Comparison of ENCODE assay signal across 12 cellular contexts in the genomic region with DNA sequence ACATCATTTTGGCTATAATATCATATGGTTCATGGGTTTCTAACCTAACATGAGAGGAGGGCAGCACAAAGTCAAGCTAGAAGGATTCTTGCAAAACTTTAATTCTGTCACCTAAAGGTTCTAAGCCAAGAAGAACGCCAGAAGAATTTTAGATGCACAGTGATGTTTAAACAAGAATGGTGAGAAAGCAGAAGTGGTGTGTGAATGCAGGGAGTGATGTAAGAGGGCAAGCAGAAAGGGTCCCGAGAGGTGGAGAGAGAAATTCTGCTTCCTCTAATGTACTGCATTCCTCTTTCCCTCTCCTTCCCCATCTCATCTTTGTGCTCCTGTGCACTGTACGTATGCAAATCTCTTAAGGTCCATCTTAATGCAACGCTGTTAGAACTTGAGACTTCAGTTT. TPM values are rescaled to one million over a fixed set of nuclear protein-coding genes. Genes with fewer than 3 reads are reported as not detected.
DNase-seq lines count a peak whose midpoint lies in the region; ATAC-seq, FAIRE-seq and TF ChIP-seq lines count a peak whose summit lies in the region.
"Had no signal": no experiment of that assay in that cellular context is flagged by ENCODE, and none has a peak within 500 bp of the region (broad histone marks: within the 10 kb centered on the region; RNA-seq: fewer than 3 reads in every experiment).

No MANE protein-coding gene starts in this region.

- H3K27me3 Mint-ChIP-seq in natural killer cell (ENCODE audit: low read depth in 2 of 2), result no peaks in the 10 kb centered on the region
- no peaks in the 10 kb centered on the region for H3K27me3 Mint-ChIP-seq in natural killer cell treated with Interleukin-12 subunit alpha and Interleukin-12 subunit beta and Interleukin-15 and Interleukin-18, amount 100 ng/mL, for 72 hours

- H3K4me1 Mint-ChIP-seq in natural killer cell, result peaks cover 38 to 40% of the 10 kb centered on the region in 2 donors
- H3K4me1 Mint-ChIP-seq in natural killer cell treated with Interleukin-12 subunit alpha and Interleukin-12 subunit beta and Interleukin-15 and Interleukin-18, amount 100 ng/mL, for 72 hours (ENCODE audit: low read depth in 2 of 2), result peaks cover 19 to 36% of the 10 kb centered on the region in 2 donors

- H3K9ac ChIP-seq in OCI-LY1 (ENCODE audit: low read length) (peak overlapping the region; percentile 28; the same call in 1 of the 2 replicates), K562 (ENCODE audit: insufficient read depth in 1 of 2, low read depth in 2 of 2, low read length in 2 of 2) (peak overlapping the region in 1 of 2 experiments; percentile 91; a peak in 2 of 4 replicates)

- H3K4me1 ChIP-seq in OCI-LY1 (ENCODE audit: insufficient read depth, low read length, severe bottlenecking) (peaks cover 47% of the 10 kb centered on the region), K562 (replicated peaks in 1 of 2; ENCODE audit: control insufficient read depth in 2 of 2, insufficient read depth in 2 of 2, low read length in 2 of 2) (peaks cover 8 to 16% of the 10 kb centered on the region in 2 experiments)

- peak overlapping the region; percentile 98 for H3K4me2 ChIP-seq in OCI-LY1 (ENCODE audit: low read length)
- peak overlapping the region; percentile 49 for H3K4me2 ChIP-seq in K562 (ENCODE audit: insufficient read depth, low read length)

- no peak for TF ChIP-seq EP300 in K562 (IDR thresholded peaks at IDR 0.05; ENCODE audit: low read length)

- CTCF ChIA-PET in K562 (lab: Yijun Ruan, JAX; ENCODE audit: low intra/inter-chr PET ratio), result interaction anchor here (0.5 to 2.9 kb wide), 12 partner anchors 19 to 867 kb away, joined by 3 to 36 read pairs (median 7); no protein-coding TSS in a partner anchor

- BruUV-seq in K562 (replicated peaks; lab: Mats Ljungman, UMichigan), result no TSS peak

- H3K27ac Mint-ChIP-seq in natural killer cell, result peak overlapping the region; percentile 98
- peak overlapping the region in 1 of 2 donors; percentile 95 for H3K27ac Mint-ChIP-seq in natural killer cell treated with Interleukin-12 subunit alpha and Interleukin-12 subunit beta and Interleukin-15 and Interleukin-18, amount 100 ng/mL, for 72 hours

- H3K9me2 ChIP-seq in OCI-LY1 (ENCODE audit: low read depth, low read length), result no peaks in the 10 kb centered on the region

- no peaks in the 10 kb centered on the region for H3K36me3 ChIP-seq in OCI-LY1 (ENCODE audit: insufficient read depth, low read length)
- H3K36me3 ChIP-seq in K562 (ENCODE audit: control insufficient read depth, insufficient read depth, low read length), result peaks cover 36% of the 10 kb centered on the region

- no peaks in the 10 kb centered on the region for H3F3A ChIP-seq in OCI-LY1 (ENCODE audit: insufficient read depth, low read length)

- no peaks in the 10 kb centered on the region for H4K20me1 ChIP-seq in OCI-LY1 (ENCODE audit: insufficient read depth, low read length)
- no peaks in the 10 kb centered on the region for H4K20me1 ChIP-seq in K562 (replicated peaks; ENCODE audit: control insufficient read depth, insufficient read depth, low read length)

- intact Hi-C loops in natural killer cell (cut with micrococcal nuclease), result loop anchor here (5.0 kb wide), 1 partner anchor 183 kb away; no protein-coding TSS in a partner anchor
- intact Hi-C loops in K562 (cut with micrococcal nuclease), result loop anchor here (5.0 kb wide), 1 partner anchor 123 kb away; no protein-coding TSS in a partner anchor

- in situ Hi-C loops in K562 (cut with MboI), result loop anchor here (5.0 to 25.0 kb wide), 3 partner anchors 63 to 863 kb away; partner anchors contain the start of genes ANKS6 and TBC1D2

- H3K9me3 ChIP-seq in OCI-LY1 (ENCODE audit: low read length) (no peaks in the 10 kb centered on the region), K562 (replicated peaks; ENCODE audit: control insufficient read depth, insufficient read depth, low read depth, low read length) (0 out of 2 replicates have a peak, but pooled peaks cover 2% of the 10 kb centered on the region)

- ATAC-seq in natural killer cell (no peak), K562 (no peak), HG02610 (IDR thresholded peaks at IDR 0.05; ENCODE audit: unreplicated experiment) (no peak)
- ATAC-seq in natural killer cell treated with Interleukin-12 subunit alpha and Interleukin-12 subunit beta and Interleukin-15 and Interleukin-18, amount 100 ng/mL, for 72 hours, result no peak

- POLR2A ChIA-PET in K562 (lab: Yijun Ruan, JAX), result interaction anchor here (0.9 to 5.8 kb wide), 4 partner anchors 17 to 122 kb away, joined by 3 to 33 read pairs (median 20); no protein-coding TSS in a partner anchor

- TF ChIP-seq POLR2A in K562 (conservative IDR thresholded peaks at IDR 0.05), result no peak

- H3K79me2 ChIP-seq in OCI-LY1 (ENCODE audit: insufficient read depth, low read length) (no peaks in the 10 kb centered on the region), K562 (ENCODE audit: control insufficient read depth, insufficient read depth, low read length) (peaks cover 58% of the 10 kb centered on the region)

- DNase-seq in natural killer cell (no peak), K562 (ENCODE audit: extremely low read depth in 1 of 4, low spot score in 3 of 4) (no peak), amniotic stem cell (lab: John Stamatoyannopoulos, UW) (no peak), DMS 273 (lab: John Stamatoyannopoulos, UW; ENCODE audit: unreplicated experiment) (no peak), DMS 273 treated with DMSO at 0.1 percent for 48 hours (lab: John Stamatoyannopoulos, UW) (no peak)
- DNase-seq in natural killer cell treated with Interleukin-12 subunit alpha and Interleukin-12 subunit beta and Interleukin-15 and Interleukin-18, amount 100 ng/mL, for 72 hours (ENCODE audit: low spot score), result no peak

- 30% methylated on average over 4 of the region's 4 CpGs for WGBS in K562 (ENCODE audit: insufficient coverage, low coverage, missing lambda C conversion rate)

- TF ChIP-seq RAD21 in K562 (CRISPR knock-in tag; conservative IDR thresholded peaks at IDR 0.05 in 1 of 2, IDR thresholded peaks at IDR 0.05 in 1 of 2), result no peak

- no peaks in the 10 kb centered on the region for H3K36me3 Mint-ChIP-seq in natural killer cell
- H3K36me3 Mint-ChIP-seq in natural killer cell treated with Interleukin-12 subunit alpha and Interleukin-12 subunit beta and Interleukin-15 and Interleukin-18, amount 100 ng/mL, for 72 hours, result no peaks in the 10 kb centered on the region

- H3K27me3 ChIP-seq in OCI-LY1 (ENCODE audit: insufficient read depth, low read length) (no peaks in the 10 kb centered on the region), K562 (ENCODE audit: control insufficient read depth in 2 of 2, insufficient read depth in 2 of 2, low read length in 2 of 2) (no peaks in the 10 kb centered on the region)

- TF ChIP-seq CTCF in natural killer cell (IDR thresholded peaks at IDR 0.05) (no peak), OCI-LY1 (IDR thresholded peaks at IDR 0.05; ENCODE audit: low read length) (no peak), K562 (IDR thresholded peaks at IDR 0.05 in 2 of 3, conservative IDR thresholded peaks at IDR 0.05 in 1 of 3; ENCODE audit: insufficient read depth in 2 of 3, low read depth in 1 of 3, low read length in 3 of 3) (no peak)

- H3K27ac ChIP-seq in OCI-LY1 (ENCODE audit: low read depth, low read length, poor library complexity, severe bottlenecking) (no peak overlapping the region), K562 (ENCODE audit: extremely low read depth, low read depth, low read length) (peak overlapping the region; percentile 96)

- no peak for FAIRE-seq in K562 (lab: Jason Lieb, UNC)

- H2AFZ ChIP-seq in OCI-LY1 (ENCODE audit: low read length) (no peak overlapping the region; the same call in 1 of the 2 replicates), K562 (ENCODE audit: low read depth, low read length) (peak overlapping the region; percentile 98)

- H3K4me3 Mint-ChIP-seq in natural killer cell, result no peak overlapping the region
- H3K4me3 Mint-ChIP-seq in natural killer cell treated with Interleukin-12 subunit alpha and Interleukin-12 subunit beta and Interleukin-15 and Interleukin-18, amount 100 ng/mL, for 72 hours, result no peak overlapping the region

- H3K9me1 ChIP-seq in K562 (ENCODE audit: control insufficient read depth, insufficient read depth, low read length), result no peaks in the 10 kb centered on the region

- H3K4me3 ChIP-seq in OCI-LY1 (ENCODE audit: low read depth, low read length, poor library complexity, severe bottlenecking), result no peak overlapping the region
- H3K4me3 ChIP-seq in K562, result no peak overlapping the region
- H3K4me3 ChIP-seq: lung had no signal

- no peaks in the 10 kb centered on the region for H3K9me3 Mint-ChIP-seq in natural killer cell
- H3K9me3 Mint-ChIP-seq in natural killer cell treated with Interleukin-12 subunit alpha and Interleukin-12 subunit beta and Interleukin-15 and Interleukin-18, amount 100 ng/mL, for 72 hours, result no peaks in the 10 kb centered on the region

RNA-seq across cellular contexts. Expression of gene TRMO, which starts 2.1 kb away (rescaled TPM):
- total RNA-seq in natural killer cell, result 10 to 100 TPM; 26.6 to 35.1 (median 31.2) TPM
- total RNA-seq in natural killer cell treated with Interleukin-12 subunit alpha and Interleukin-12 subunit beta and Interleukin-15 and Interleukin-18, amount 100 ng/mL, for 72 hours, result 10 to 100 TPM; 13.8 to 18.2 TPM
- 9.3 and 20.1 TPM in 2 replicates for total RNA-seq in K562 (2011; cell fraction: chromatin; rRNA removed; ENCODE audit: low replicate concordance)
- 6.6 and 6.7 TPM in 2 replicates for total RNA-seq in K562 (2011; cell fraction: nucleolus; rRNA removed)
- 8.8 and 9.2 TPM in 2 replicates for total RNA-seq in K562 (2011; cell fraction: nucleoplasm; rRNA removed)
- total RNA-seq in K562 (2014; rRNA removed), result 16.2 and 16.7 TPM in 2 replicates
- total RNA-seq in K562 (2014; rRNA removed; fragmentation: Illumina TruSeq; extraction: Trizol), result 16.2 and 18.4 TPM in 2 replicates
- 22.4 and 22.9 TPM in 2 replicates for total RNA-seq in K562 (2015; rRNA removed; fragmentation: Illumina TruSeq; extraction: Trizol)
- total RNA-seq in K562 (2021), result 12.2 and 12.5 TPM in 2 replicates
- polyA plus RNA-seq in K562 (2011; rRNA removed), result 14.2 and 16.3 TPM in 2 replicates
- polyA plus RNA-seq in K562 (2011; cell fraction: cytosol; rRNA removed), result 8.2 and 12.4 TPM in 2 replicates
- polyA plus RNA-seq in K562 (2011; cell fraction: nucleus; rRNA removed), result 10.3 and 14.4 TPM in 2 replicates
- 8.9 and 10.4 TPM in 2 replicates for polyA plus RNA-seq in K562 (2012)
- polyA plus RNA-seq in K562 (2014; fragmentation: Illumina TruSeq; extraction: Trizol), result 17.2 and 20.0 TPM in 2 replicates
- polyA plus RNA-seq in K562 (2014; fragmentation: Nextera tagmentation; extraction: Ambion mirVana), result 10 to 100 TPM in 1 of 2 experiments, 1 to 10 TPM in 1; 5.6 to 12.8 TPM
- 17.2 and 18.4 TPM in 2 replicates for polyA plus RNA-seq in K562 (2014; rRNA removed)
- 23.2 and 23.8 TPM in 2 replicates for polyA minus RNA-seq in K562 (2011; rRNA and poly(A)+ RNA removed)
- 5.8 and 8.6 TPM in 2 replicates for polyA minus RNA-seq in K562 (2011; cell fraction: cytosol; rRNA and poly(A)+ RNA removed)
- 5.1 and 8.1 TPM in 2 replicates for polyA minus RNA-seq in K562 (2011; cell fraction: nucleus; rRNA and poly(A)+ RNA removed)

RNA-seq across cellular contexts. Expression of gene HEMGN, which starts 13.6 kb away (rescaled TPM):
- total RNA-seq in natural killer cell (under 1 TPM; 0.47 to 0.75 (median 0.75) TPM), K562 (2014; rRNA removed) (107 and 116 TPM in 2 replicates), K562 (2014; rRNA removed; fragmentation: Illumina TruSeq; extraction: Trizol) (182 and 209 TPM in 2 replicates), K562 (2015; rRNA removed; fragmentation: Illumina TruSeq; extraction: Trizol) (54.3 and 56.3 TPM in 2 replicates), K562 (2021) (101 and 104 TPM in 2 replicates)
- total RNA-seq in natural killer cell treated with Interleukin-12 subunit alpha and Interleukin-12 subunit beta and Interleukin-15 and Interleukin-18, amount 100 ng/mL, for 72 hours, result not detected
- total RNA-seq in K562 (2011; cell fraction: chromatin; rRNA removed; ENCODE audit: low replicate concordance), result 11.3 and 87.8 TPM in 2 replicates
- 10.7 and 21.2 TPM in 2 replicates for total RNA-seq in K562 (2011; cell fraction: nucleolus; rRNA removed)
- 28.6 and 33.8 TPM in 2 replicates for total RNA-seq in K562 (2011; cell fraction: nucleoplasm; rRNA removed)
- polyA plus RNA-seq in K562 (2011; rRNA removed) (104 and 197 TPM in 2 replicates), K562 (2014; fragmentation: Illumina TruSeq; extraction: Trizol) (183 and 258 TPM in 2 replicates), K562 (2014; fragmentation: Nextera tagmentation; extraction: Ambion mirVana) (100 to 1,000 TPM; 110 to 156 TPM), K562 (2014; rRNA removed) (124 and 137 TPM in 2 replicates)
- polyA plus RNA-seq in K562 (2011; cell fraction: cytosol; rRNA removed), result 25.0 and 35.1 TPM in 2 replicates
- 20.7 and 23.5 TPM in 2 replicates for polyA plus RNA-seq in K562 (2011; cell fraction: nucleus; rRNA removed)
- 22.3 and 42.9 TPM in 2 replicates for polyA plus RNA-seq in K562 (2012)
- 106 and 117 TPM in 2 replicates for polyA minus RNA-seq in K562 (2011; rRNA and poly(A)+ RNA removed)
- 22.3 and 41.9 TPM in 2 replicates for polyA minus RNA-seq in K562 (2011; cell fraction: cytosol; rRNA and poly(A)+ RNA removed)
- 10.1 and 16.6 TPM in 2 replicates for polyA minus RNA-seq in K562 (2011; cell fraction: nucleus; rRNA and poly(A)+ RNA removed)
- total RNA-seq: fibroblast of villous mesenchyme, osteocyte, RPMI7951 had no signal

RNA-seq across cellular contexts. Expression of gene ANP32B, which starts 58.8 kb away (rescaled TPM):
- total RNA-seq in natural killer cell, result 100 to 1,000 TPM in 2 of 3 donors, 10 to 100 TPM in 1; 89.9 to 107 (median 100) TPM
- total RNA-seq in natural killer cell treated with Interleukin-12 subunit alpha and Interleukin-12 subunit beta and Interleukin-15 and Interleukin-18, amount 100 ng/mL, for 72 hours, result 100 to 1,000 TPM; 160 to 345 TPM
- 103 and 181 TPM in 2 replicates for total RNA-seq in K562 (2011; cell fraction: chromatin; rRNA removed; ENCODE audit: low replicate concordance)
- 53.9 and 79.2 TPM in 2 replicates for total RNA-seq in K562 (2011; cell fraction: nucleolus; rRNA removed)
- 96.2 and 106 TPM in 2 replicates for total RNA-seq in K562 (2011; cell fraction: nucleoplasm; rRNA removed)
- 90.3 and 90.7 TPM in 2 replicates for total RNA-seq in K562 (2014; rRNA removed)
- 80.3 and 96.1 TPM in 2 replicates for total RNA-seq in K562 (2014; rRNA removed; fragmentation: Illumina TruSeq; extraction: Trizol)
- total RNA-seq in K562 (2015; rRNA removed; fragmentation: Illumina TruSeq; extraction: Trizol), result 68.9 and 78.4 TPM in 2 replicates
- 384 and 454 TPM in 2 replicates for total RNA-seq in K562 (2021)
- polyA plus RNA-seq in K562 (2011; rRNA removed), result 135 and 147 TPM in 2 replicates
- 19.4 and 46.5 TPM in 2 replicates for polyA plus RNA-seq in K562 (2011; cell fraction: cytosol; rRNA removed)
- polyA plus RNA-seq in K562 (2011; cell fraction: nucleus; rRNA removed), result 41.5 and 53.7 TPM in 2 replicates
- polyA plus RNA-seq in K562 (2012), result 595 and 725 TPM in 2 replicates
- polyA plus RNA-seq in K562 (2014; fragmentation: Illumina TruSeq; extraction: Trizol), result 711 and 815 TPM in 2 replicates
- polyA plus RNA-seq in K562 (2014; fragmentation: Nextera tagmentation; extraction: Ambion mirVana), result 100 to 1,000 TPM in 1 of 2 experiments, 10 to 100 TPM in 1; 87.2 to 141 TPM
- 331 and 380 TPM in 2 replicates for polyA plus RNA-seq in K562 (2014; rRNA removed)
- 117 and 146 TPM in 2 replicates for polyA minus RNA-seq in K562 (2011; rRNA and poly(A)+ RNA removed)
- 105 and 106 TPM in 2 replicates for polyA minus RNA-seq in K562 (2011; cell fraction: cytosol; rRNA and poly(A)+ RNA removed)
- polyA minus RNA-seq in K562 (2011; cell fraction: nucleus; rRNA and poly(A)+ RNA removed), result 31.2 and 52.8 TPM in 2 replicates

Comparison
In these comparisons a context has a peak if more than half of its experiments do, and no peak if none do; other contexts are left out.
1. RNA of gene HEMGN, which starts 13.6 kb away (total RNA-seq): 10.7 to 209 TPM in K562; 0.47 to 0.75 TPM in natural killer cell and not detected in natural killer cell treated with Interleukin-12 subunit alpha and Interleukin-12 subunit beta and Interleukin-15 and Interleukin-18, amount 100 ng/mL, for 72 hours; every median in the first group is over 4 times any median in the second.